17 cellular contexts compared by ENCODE assay signal in the genomic region with DNA sequence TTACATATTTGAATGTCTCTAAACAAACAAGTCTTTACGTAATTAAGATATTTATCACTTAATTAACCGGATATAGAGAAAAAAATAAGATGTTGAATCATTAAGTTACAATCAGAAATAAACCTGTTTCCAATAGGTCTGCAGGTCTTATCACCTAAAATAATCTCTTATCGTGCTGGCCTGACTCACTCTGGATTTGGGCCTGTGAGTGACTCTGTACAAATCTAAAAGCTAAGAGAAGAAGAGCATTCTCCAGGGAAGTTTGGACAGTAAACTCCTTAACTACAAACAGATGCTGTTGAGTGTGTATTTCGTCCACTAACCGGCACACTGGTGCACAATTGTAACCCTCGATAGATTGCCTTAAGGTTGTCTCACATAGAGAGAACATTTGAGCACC.
"Had no signal": no experiment of that assay in that cellular context is flagged by ENCODE, and none has a peak within 500 bp of the region (broad histone marks: within the 10 kb centered on the region; RNA-seq: fewer than 3 reads in every experiment).

No MANE protein-coding gene starts in this region.

- ATAC-seq: activated CD4-positive, alpha-beta T cell treated with anti-CD3 and anti-CD28 coated beads for 36 hours; activated T-cell treated with anti-CD3 and anti-CD28 coated beads, Interleukin-2, amount 50 U/mL, for 4 hours; left lobe of liver; naive thymus-derived CD4-positive, alpha-beta T cell; T-helper 17 cell had no signal

- H3K9ac ChIP-seq: parathyroid adenoma had no signal

- H3K4me3 ChIP-seq: coronary artery, esophagus muscularis mucosa, tibial artery had no signal

- H3K27ac ChIP-seq: brain microvascular endothelial cell, coronary artery, esophagus muscularis mucosa, parathyroid adenoma, tibial artery had no signal

- H3K9me3 ChIP-seq: esophagus muscularis mucosa, tibial artery had no signal

- H3K27me3 ChIP-seq: brain microvascular endothelial cell, esophagus muscularis mucosa, tibial artery had no signal

- H2AFZ ChIP-seq: parathyroid adenoma had no signal

- H3K4me1 ChIP-seq: esophagus muscularis mucosa, parathyroid adenoma, tibial artery had no signal

- H3K79me2 ChIP-seq: parathyroid adenoma had no signal

- DNase-seq: activated CD4-positive, alpha-beta memory T cell treated with anti-CD3 and anti-CD28 coated beads for 36 hours; activated CD4-positive, alpha-beta T cell treated with anti-CD3 and anti-CD28 coated beads for 36 hours; activated gamma-delta T cell treated with Interleukin-2 at 50 U/mL for 16 hours; activated naive CD8-positive, alpha-beta T cell treated with anti-CD3 and anti-CD28 coated beads for 36 hours; activated T-cell treated with anti-CD3 and anti-CD28 coated beads, Interleukin-2, amount 50 U/mL, for 4 hours; anterior cingulate cortex; brain microvascular endothelial cell; mammary epithelial cell; naive thymus-derived CD4-positive, alpha-beta T cell; stimulated activated CD4-positive, alpha-beta T cell treated with anti-CD3 and anti-CD28 coated beads, Interleukin-2, amount 100 ng/mL, for 48 hours; stimulated activated naive CD4-positive, alpha-beta T cell; T-helper 17 cell; tibial artery had no signal
